ENCODE assay signal across 9 cellular contexts in genomic region chr13:83881917-83882625, GRCh38. TPM values are rescaled to one million over a fixed set of nuclear protein-coding genes. Genes with fewer than 3 reads are reported as not detected.
A peak's percentile ranks its signal among the peaks of the same experiment; 100 is the strongest.
DNase-seq lines count a peak whose midpoint lies in the region; ATAC-seq and TF ChIP-seq lines count a peak whose summit lies in the region.
"Had no signal": no experiment of that assay in that cellular context is flagged by ENCODE, and none has a peak within 500 bp of the region (broad histone marks: within the 10 kb centered on the region; RNA-seq: fewer than 3 reads in every experiment).

Gene SLITRK1 (minus strand): TSS chr13:83882474. CDS start chr13:83881507, 967 bp downstream.

- peaks cover 3% of the 10 kb centered on the region for H3K36me3 Mint-ChIP-seq in neural crest cell (ENCODE audit: low read depth)

- H3K9me3 ChIP-seq in HAP-1 (no peaks in the 10 kb centered on the region), sigmoid colon (no peaks in the 10 kb centered on the region)
- H3K9me3 ChIP-seq: tibial artery had no signal

- POLR2A ChIA-PET in RWPE1 (lab: Yijun Ruan, JAX; ENCODE audit: low non-redundant PET): no interaction called here

- WGBS in sigmoid colon, 2 donors: 2 to 21% methylated on average over 32 of the region's 32 CpGs

- H3K36me3 ChIP-seq in HAP-1 (replicated peaks): no peaks in the 10 kb centered on the region
- H3K36me3 ChIP-seq in sigmoid colon: no peaks in the 10 kb centered on the region
- H3K36me3 ChIP-seq: tibial artery had no signal

- CTCF ChIA-PET in RWPE1 (lab: Yijun Ruan, JAX): no interaction called here

- H3K27me3 ChIP-seq in HAP-1 (ENCODE audit: low read depth) (no peaks in the 10 kb centered on the region), sigmoid colon (peaks cover 5 to 68% (median 40%) of the 10 kb centered on the region in 3 donors)

- H3K27ac ChIP-seq in RWPE1 (no peak within 1 kb of the TSS), sigmoid colon (no peak within 1 kb of the TSS)
- H3K27ac ChIP-seq: tibial artery had no signal

- in situ Hi-C loops in HAP-1 (cut with MboI; ENCODE audit: low sequenced_read_pairs): no loop called here

- H3K9me3 Mint-ChIP-seq in neural crest cell: peaks cover 3% of the 10 kb centered on the region

- H3K4me3 ChIP-seq in AG10803 (ENCODE audit: low read length) (peak within 1 kb of the TSS; percentile 47), HAP-1 (no peak within 1 kb of the TSS), epithelial cell of esophagus (ENCODE audit: low read length) (peak within 1 kb of the TSS; percentile 36), sigmoid colon (peak within 1 kb of the TSS in 2 of 4 donors; percentile 4 to 5)
- H3K4me3 ChIP-seq: tibial artery had no signal

- no peak for TF ChIP-seq EP300 in sigmoid colon (IDR thresholded peaks at IDR 0.05)

- TF ChIP-seq CTCF in AG10803 (conservative IDR thresholded peaks at IDR 0.05; ENCODE audit: low read length) (no peak), RWPE1 (conservative IDR thresholded peaks at IDR 0.05; ENCODE audit: low read depth) (no peak), epithelial cell of esophagus (IDR thresholded peaks at IDR 0.05; ENCODE audit: insufficient read depth, low read depth, low read length, missing control alignments) (no peak), neural crest cell (conservative IDR thresholded peaks at IDR 0.05) (no peak), sigmoid colon (IDR thresholded peaks at IDR 0.05) (no peak)

- no peak for TF ChIP-seq POLR2A in sigmoid colon (IDR thresholded peaks at IDR 0.05)

- ATAC-seq in HG03521 (IDR thresholded peaks at IDR 0.05; ENCODE audit: unreplicated experiment): no peak

- H3K4me1 Mint-ChIP-seq in neural crest cell: peaks cover 43% of the 10 kb centered on the region

- DNase-seq in AG10803 (ENCODE audit: low read depth) (peak; percentile 52), HAP-1 (ENCODE audit: low spot score in 2 of 2) (peak; percentile 76 to 93), RWPE1 (ENCODE audit: low spot score) (peak; percentile 51), epithelial cell of esophagus (ENCODE audit: low read depth) (peak; percentile 71), neural crest cell (ENCODE audit: low read depth, low spot score) (peak; percentile 93), cerebellar nuclear complex (lab: John Stamatoyannopoulos, UW) (no peak), sigmoid colon (no peak)

- H3K4me1 ChIP-seq in HAP-1: no peaks in the 10 kb centered on the region
- H3K4me1 ChIP-seq in sigmoid colon: peaks cover 0 to 40% (median 34%) of the 10 kb centered on the region in 4 donors

- intact Hi-C loops in sigmoid colon (cut with DNase I): no loop called here

- H3K27ac Mint-ChIP-seq in neural crest cell (ENCODE audit: unreplicated experiment): no peak within 1 kb of the TSS

- H3K27me3 Mint-ChIP-seq in neural crest cell (ENCODE audit: low read depth): peaks cover 71% of the 10 kb centered on the region

- H3K4me3 Mint-ChIP-seq in neural crest cell: peak within 1 kb of the TSS; percentile 89

RNA-seq across cellular contexts. Expression of gene SLITRK1, which starts in this region (rescaled TPM):
- total RNA-seq in neural crest cell (1.6 TPM in 2 replicates), sigmoid colon (under 1 TPM in 1 of 4 donors, not detected in 3; 0.36 TPM)
- polyA plus RNA-seq in sigmoid colon: under 1 TPM in 2 of 3 donors, not detected in 1; 0.03 to 0.23 TPM

Comparison
In these comparisons a context has a peak if more than half of its experiments do, and no peak if none do; other contexts are left out.
1. DNase-seq: peak in AG10803 (single experiment), HAP-1 (2 of 2), RWPE1 (single experiment), epithelial cell of esophagus (single experiment) and neural crest cell (single experiment); none in cerebellar nuclear complex (0 of 2) and sigmoid colon (single experiment).